In the genomic region with DNA sequence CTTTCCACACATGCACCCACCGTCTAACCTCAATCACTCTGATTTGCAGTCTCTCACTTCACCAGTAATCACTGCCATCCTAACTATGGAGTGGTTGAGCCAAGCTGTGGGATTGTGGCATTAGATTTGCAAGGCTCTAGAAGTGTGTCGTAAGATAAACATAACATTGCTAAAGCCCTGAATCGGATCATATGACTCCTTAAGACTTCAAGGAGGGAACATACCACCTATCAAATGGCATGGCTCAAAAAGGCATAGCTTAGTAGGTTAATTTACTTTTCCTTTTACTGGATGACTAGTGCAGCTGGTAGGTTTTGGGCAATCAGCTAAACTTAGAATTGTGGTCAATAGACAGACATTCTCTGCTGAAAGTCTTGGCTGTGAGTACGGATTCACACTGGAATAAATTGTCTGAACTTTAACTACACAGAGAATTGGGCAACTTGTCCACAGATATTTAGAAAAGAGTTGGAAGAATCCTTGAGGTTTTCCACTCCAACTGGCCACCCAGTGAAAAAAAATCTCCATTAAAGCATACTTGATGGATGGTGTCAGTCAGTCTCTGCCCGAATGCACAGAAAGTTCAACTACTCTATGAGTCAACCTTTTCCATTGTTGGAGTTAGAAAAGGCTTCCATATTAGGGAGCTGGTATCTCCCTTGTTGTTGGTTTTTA, we compare ENCODE assay signal across 11 cellular contexts.
DNase-seq lines count a peak whose midpoint lies in the region; ATAC-seq and TF ChIP-seq lines count a peak whose summit lies in the region.
"Had no signal": no experiment of that assay in that cellular context is flagged by ENCODE, and none has a peak within 500 bp of the region (broad histone marks: within the 10 kb centered on the region; RNA-seq: fewer than 3 reads in every experiment).

No MANE protein-coding gene starts in this region.

- no peaks in the 10 kb centered on the region for H3K27me3 ChIP-seq in mesenchymal stem cell (ENCODE audit: control insufficient read depth in 1 of 2, insufficient read depth in 1 of 2, low read length in 2 of 2)
- no peaks in the 10 kb centered on the region for H3K27me3 ChIP-seq in Caco-2 (replicated peaks; ENCODE audit: control insufficient read depth, insufficient read depth, low read length)
- H3K27me3 ChIP-seq: cardiac muscle cell had no signal

- H3K27ac Mint-ChIP-seq in natural killer cell (no peak overlapping the region), Caco-2 (ENCODE audit: unreplicated experiment) (no peak overlapping the region)
- H3K27ac Mint-ChIP-seq: activated B cell treated with CpG ODN at 0.5 μM for 24 hours had no signal

- WGBS in mesenchymal stem cell = 28% methylated on average over 4 of the region's 5 CpGs

- H3K23ac ChIP-seq in mesenchymal stem cell (ENCODE audit: low read length in 2 of 2) = no peak overlapping the region

- intact Hi-C loops in natural killer cell (cut with micrococcal nuclease) = no loop called here
- intact Hi-C loops in Caco-2 (cut with micrococcal nuclease; ENCODE audit: unreplicated experiment) = no loop called here

- H3K4me3 Mint-ChIP-seq in natural killer cell (no peak overlapping the region), Caco-2 (ENCODE audit: unreplicated experiment) (no peak overlapping the region)
- H3K4me3 Mint-ChIP-seq: activated B cell treated with CpG ODN at 0.5 μM for 24 hours, memory B cell had no signal

- DNase-seq in AG04449 (ENCODE audit: low read depth, low spot score) = peak; percentile 100
- DNase-seq in HT1080 (ENCODE audit: low read depth) = peak; percentile 89
- peak; percentile 100 for DNase-seq in amniotic epithelial cell (ENCODE audit: low read depth)
- DNase-seq in mesenchymal stem cell = peak; percentile 99
- DNase-seq in natural killer cell = no peak
- DNase-seq in islet precursor cell = no peak
- no peak for DNase-seq in effector CD4-positive, alpha-beta T cell
- no peak for DNase-seq in Caco-2
- DNase-seq: activated B cell treated with CpG ODN at 0.5 μM for 24 hours had no signal

- no peak for ATAC-seq in natural killer cell

- H3K27me3 Mint-ChIP-seq in natural killer cell (ENCODE audit: low read depth in 2 of 2) (peaks cover 3 to 14% of the 10 kb centered on the region in 2 donors), Caco-2 (ENCODE audit: insufficient read depth, unreplicated experiment) (no peaks in the 10 kb centered on the region)
- H3K27me3 Mint-ChIP-seq: activated B cell treated with CpG ODN at 0.5 μM for 24 hours, memory B cell had no signal

- no peak overlapping the region for H3K4ac ChIP-seq in mesenchymal stem cell (ENCODE audit: low read depth in 1 of 2, low read length in 2 of 2)

- H3K9me3 ChIP-seq in mesenchymal stem cell (ENCODE audit: control insufficient read depth, low read length) (no peaks in the 10 kb centered on the region), Caco-2 (no peaks in the 10 kb centered on the region)

- no peak overlapping the region for H2AFZ ChIP-seq in mesenchymal stem cell (ENCODE audit: low read depth, low read length)

- H3K27ac ChIP-seq in mesenchymal stem cell (ENCODE audit: low read length, poor library complexity, severe bottlenecking) = peak overlapping the region; percentile 94
- H3K27ac ChIP-seq: cardiac muscle cell had no signal

- H2BK15ac ChIP-seq in mesenchymal stem cell (ENCODE audit: low read depth, poor library complexity, severe bottlenecking) = no peak overlapping the region

- no peaks in the 10 kb centered on the region for H3K4me1 ChIP-seq in mesenchymal stem cell (ENCODE audit: control insufficient read depth, insufficient read depth, low read depth, low read length)
- H3K4me1 ChIP-seq in Caco-2 = peaks cover 4% of the 10 kb centered on the region; the same call in 1 of the 2 replicates

- no peaks in the 10 kb centered on the region for H3K79me1 ChIP-seq in mesenchymal stem cell (replicated peaks; ENCODE audit: low read length, poor library complexity, severe bottlenecking)

- H3K4me2 ChIP-seq in mesenchymal stem cell (ENCODE audit: low read length, poor library complexity, severe bottlenecking) = no peak overlapping the region

- H2AK5ac ChIP-seq in mesenchymal stem cell (ENCODE audit: low read length, severe bottlenecking) = no peak overlapping the region

- CTCF ChIA-PET in AG04449 (lab: Yijun Ruan, JAX) (interaction anchor here (0.7 to 2.0 kb wide), 2 partner anchors 15 to 29 kb away, joined by 4 to 6 read pairs; no protein-coding TSS in a partner anchor), Caco-2 (lab: Charles Lee) (no interaction called here)

- peak overlapping the region; percentile 43 for H3K9ac ChIP-seq in mesenchymal stem cell (ENCODE audit: low read length)

- no peaks in the 10 kb centered on the region for H3K9me3 Mint-ChIP-seq in natural killer cell
- no peaks in the 10 kb centered on the region for H3K9me3 Mint-ChIP-seq in Caco-2 (ENCODE audit: unreplicated experiment)
- H3K9me3 Mint-ChIP-seq: activated B cell treated with CpG ODN at 0.5 μM for 24 hours, memory B cell had no signal

- no peak overlapping the region for H2BK12ac ChIP-seq in mesenchymal stem cell (ENCODE audit: low read length in 2 of 2)

- no peak overlapping the region for H2BK120ac ChIP-seq in mesenchymal stem cell (ENCODE audit: low read depth, low read length)

- no peak overlapping the region for H4K8ac ChIP-seq in mesenchymal stem cell (ENCODE audit: low read length)

- H3K4me1 Mint-ChIP-seq in natural killer cell (peaks cover 9 to 11% of the 10 kb centered on the region in 2 donors), Caco-2 (ENCODE audit: low read depth, unreplicated experiment) (peaks cover 6% of the 10 kb centered on the region)

- H3K18ac ChIP-seq in mesenchymal stem cell (ENCODE audit: low read depth in 1 of 2, low read length in 2 of 2) = no peak overlapping the region

- POLR2A ChIA-PET in AG04449 (lab: Yijun Ruan, JAX) (interaction anchor here (0.6 to 1.2 kb wide), 6 partner anchors 31 to 510 kb away, joined by 3 to 4 read pairs (median 3); partner anchors contain the start of gene CBLB), Caco-2 (lab: Charles Lee) (no interaction called here)

- H3K14ac ChIP-seq in mesenchymal stem cell (ENCODE audit: low read length in 2 of 2) = no peak overlapping the region

- H2BK5ac ChIP-seq in mesenchymal stem cell (ENCODE audit: low read depth, low read length, poor library complexity, severe bottlenecking) = no peak overlapping the region

- H3K4me3 ChIP-seq in AG04449 (ENCODE audit: low read depth, low read length) (no peak overlapping the region), mesenchymal stem cell (ENCODE audit: insufficient read depth in 1 of 2, low read depth in 1 of 2, low read length in 2 of 2) (no peak overlapping the region), Caco-2 (ENCODE audit: low read depth, low read length) (no peak overlapping the region)
- H3K4me3 ChIP-seq: cardiac muscle cell had no signal

- no peak overlapping the region for H4K91ac ChIP-seq in mesenchymal stem cell (ENCODE audit: low read length)

- H3K36me3 Mint-ChIP-seq in natural killer cell = no peaks in the 10 kb centered on the region
- no peaks in the 10 kb centered on the region for H3K36me3 Mint-ChIP-seq in Caco-2 (ENCODE audit: insufficient read depth, unreplicated experiment)

- no TSS peak for BruUV-seq in Caco-2 (replicated peaks; lab: Mats Ljungman, UMichigan)

- no peak for TF ChIP-seq CTCF in AG04449 (IDR thresholded peaks at IDR 0.05; ENCODE audit: insufficient read depth, low read length, missing control alignments)
- TF ChIP-seq CTCF in natural killer cell (IDR thresholded peaks at IDR 0.05) = no peak
- TF ChIP-seq CTCF in Caco-2 (IDR thresholded peaks at IDR 0.05; ENCODE audit: insufficient read depth in 1 of 2, low read depth in 1 of 2, low read length in 1 of 2, severe bottlenecking in 1 of 2, unreplicated experiment in 1 of 2) = no peak

- H3K36me3 ChIP-seq in mesenchymal stem cell (ENCODE audit: control insufficient read depth in 1 of 2, insufficient read depth in 2 of 2, low read depth in 1 of 2, low read length in 2 of 2) (no peaks in the 10 kb centered on the region), Caco-2 (ENCODE audit: control insufficient read depth, insufficient read depth, low read length) (no peaks in the 10 kb centered on the region)
- H3K36me3 ChIP-seq: cardiac muscle cell had no signal

Comparison
In these comparisons a context has a peak if more than half of its experiments do, and no peak if none do; other contexts are left out.
1. DNase-seq: peak in AG04449 (single experiment), HT1080 (single experiment), amniotic epithelial cell (single experiment) and mesenchymal stem cell (single experiment); none in natural killer cell (single experiment), islet precursor cell (single experiment), effector CD4-positive, alpha-beta T cell (single experiment) and Caco-2 (0 of 2).